1 cellular context compared by ENCODE assay signal in the genomic region with DNA sequence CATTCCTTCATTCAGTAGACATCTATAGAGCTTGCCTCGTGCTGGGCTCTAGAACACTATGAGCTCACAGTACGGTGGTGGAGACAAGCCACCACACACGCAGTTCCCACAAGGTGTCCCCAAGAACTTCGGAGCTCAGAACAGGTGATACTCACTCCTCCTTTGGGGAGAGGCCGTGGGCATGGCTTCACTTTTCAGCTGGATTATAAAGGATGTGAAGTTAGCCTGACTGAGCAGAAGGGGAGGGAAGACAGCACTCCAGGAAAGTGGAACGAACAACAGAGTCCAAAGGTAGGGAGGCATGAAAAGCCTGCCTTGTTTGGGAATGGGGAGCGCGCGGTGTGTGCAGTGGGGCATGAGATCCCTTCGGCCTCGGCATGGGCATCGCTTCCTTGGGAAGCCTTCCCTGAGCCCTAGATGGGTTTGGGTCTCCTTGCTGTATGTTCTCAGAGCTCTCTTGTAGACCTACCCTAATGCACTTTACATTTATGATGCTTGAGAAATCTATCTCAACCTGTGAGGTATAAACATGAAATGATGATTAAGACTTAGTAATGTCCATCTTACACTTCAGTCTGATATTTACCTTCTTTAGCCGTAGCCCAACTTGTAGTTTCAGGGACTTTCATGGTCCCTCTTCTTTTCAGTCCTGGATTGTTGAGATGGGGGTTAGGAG.
TF ChIP-seq lines count a peak whose summit lies in the region.

No MANE protein-coding gene starts in this region.

TF ChIP-seq in HCT116, 20 proteins besides CTCF, POLR2A, EP300 and RAD21 (continued from another document):
- no peak for TF ChIP-seq CEBPB (IDR thresholded peaks at IDR 0.05; ENCODE audit: low read depth)
